16 cellular contexts compared by ENCODE assay signal in the genomic region with DNA sequence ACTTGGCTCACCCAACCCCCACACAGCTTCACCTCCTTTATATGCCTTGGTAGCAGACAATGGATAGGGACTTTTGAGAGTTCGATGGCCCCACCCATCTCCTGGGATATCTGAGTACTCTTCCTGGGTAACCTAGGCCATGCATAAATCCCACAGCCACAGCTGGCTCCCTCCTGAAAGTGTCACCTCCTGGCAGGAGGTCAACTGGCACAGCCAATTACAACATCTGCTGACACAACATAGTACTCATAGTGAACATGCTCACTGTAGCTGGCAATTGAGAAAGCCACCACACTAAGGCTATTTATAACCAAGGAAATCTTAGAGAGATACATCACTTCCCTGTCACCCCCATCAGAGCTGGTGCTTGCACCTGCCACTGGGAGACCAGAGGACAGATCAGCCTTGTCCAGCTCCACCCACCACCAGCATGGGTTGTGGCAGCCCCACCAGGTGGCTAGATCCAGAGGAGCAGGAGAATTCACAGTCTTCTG.
DNase-seq lines count a peak whose midpoint lies in the region; ATAC-seq lines count a peak whose summit lies in the region.
"Had no signal": no experiment of that assay in that cellular context is flagged by ENCODE, and none has a peak within 500 bp of the region (broad histone marks: within the 10 kb centered on the region; RNA-seq: fewer than 3 reads in every experiment).

No MANE protein-coding gene starts in this region.

- peaks cover 17 to 35% of the 10 kb centered on the region in 2 donors for H3K9me3 Mint-ChIP-seq in activated naive CD4-positive, alpha-beta T cell treated with anti-CD3 and anti-CD28 coated beads, Interleukin-2, amount 50 U/mL, for 72 hours
- H3K9me3 Mint-ChIP-seq: HFFc6 had no signal

- ATAC-seq in HG02981 (IDR thresholded peaks at IDR 0.05; ENCODE audit: unreplicated experiment) = peak; percentile 75
- ATAC-seq in activated naive CD4-positive, alpha-beta T cell treated with anti-CD3 and anti-CD28 coated beads, Interleukin-2, amount 50 U/mL, for 72 hours = no peak
- ATAC-seq: SK-N-SH treated with all-trans-retinoic acid at 6 μM for 48 hours had no signal

- H3K27ac Mint-ChIP-seq in activated naive CD4-positive, alpha-beta T cell treated with anti-CD3 and anti-CD28 coated beads, Interleukin-2, amount 50 U/mL, for 72 hours = no peak overlapping the region
- H3K27ac Mint-ChIP-seq: activated T-cell treated with anti-CD3 and anti-CD28 coated beads, Interleukin-2, amount 50 U/mL, for 24 hours; HFFc6; type B pancreatic cell had no signal

- peak; percentile 19 for DNase-seq in DMS 273 (lab: John Stamatoyannopoulos, UW; ENCODE audit: unreplicated experiment)
- DNase-seq in DMS 273 treated with DMSO at 0.1 percent for 48 hours (lab: John Stamatoyannopoulos, UW) = no peak
- DNase-seq in NCI-H2171 (lab: John Stamatoyannopoulos, UW) = peak; percentile 7
- DNase-seq in iPS-NIHi7 (ENCODE audit: extremely low spot score) = peak; percentile 14
- no peak for DNase-seq in activated naive CD4-positive, alpha-beta T cell treated with anti-CD3 and anti-CD28 coated beads, Interleukin-2, amount 50 U/mL, for 72 hours (ENCODE audit: low spot score in 2 of 2)
- no peak for DNase-seq in SW 1271 (lab: John Stamatoyannopoulos, UW)
- DNase-seq in AG20443 (ENCODE audit: low spot score) = no peak
- DNase-seq: activated T-cell treated with anti-CD3 and anti-CD28 coated beads, Interleukin-2, amount 50 U/mL, for 24 hours; HFFc6; Karpas-422; lower lobe of right lung; NCI-H82; nucleus accumbens had no signal

- H3K36me3 Mint-ChIP-seq in activated naive CD4-positive, alpha-beta T cell treated with anti-CD3 and anti-CD28 coated beads, Interleukin-2, amount 50 U/mL, for 72 hours = no peaks in the 10 kb centered on the region

Comparison
In these comparisons a context has a peak if more than half of its experiments do, and no peak if none do; other contexts are left out.
1. DNase-seq: peak in DMS 273 (single experiment), NCI-H2171 (single experiment) and iPS-NIHi7 (single experiment); none in DMS 273 treated with DMSO at 0.1 percent for 48 hours (single experiment), activated naive CD4-positive, alpha-beta T cell treated with anti-CD3 and anti-CD28 coated beads, Interleukin-2, amount 50 U/mL, for 72 hours (0 of 2), SW 1271 (0 of 2) and AG20443 (single experiment).